20 cellular contexts compared by ENCODE assay signal in genomic region chr17:61385091-61385868, GRCh38. TPM values are rescaled to one million over a fixed set of nuclear protein-coding genes. Genes with fewer than 3 reads are reported as not detected.
DNase-seq lines count a peak whose midpoint lies in the region; ATAC-seq, FAIRE-seq and TF ChIP-seq lines count a peak whose summit lies in the region.
"Had no signal": no experiment of that assay in that cellular context is flagged by ENCODE, and none has a peak within 500 bp of the region (broad histone marks: within the 10 kb centered on the region; RNA-seq: fewer than 3 reads in every experiment).

No MANE protein-coding gene starts in this region.

- H3K9ac ChIP-seq in K562 (ENCODE audit: insufficient read depth in 1 of 2, low read depth in 2 of 2, low read length in 2 of 2) = no peak overlapping the region
- H3K9ac ChIP-seq: KMS-11 had no signal

- intact Hi-C loops in K562 (cut with micrococcal nuclease) = no loop called here
- intact Hi-C loops in spleen (cut with DNase I; ENCODE audit: low total_unique reads) = loop anchor here (10.0 kb wide), 1 partner anchor 380 kb away; no protein-coding TSS in a partner anchor
- intact Hi-C loops in PC-9 (cut with micrococcal nuclease; ENCODE audit: unreplicated experiment) = loop anchor here (5.0 kb wide), 1 partner anchor 663 kb away; no protein-coding TSS in a partner anchor

- H3K4me3 Mint-ChIP-seq in mesothelial cell of epicardium = no peak overlapping the region
- H3K4me3 Mint-ChIP-seq: CD8-positive, alpha-beta memory T cell had no signal

- no TSS peak for BruUV-seq in K562 (replicated peaks; lab: Mats Ljungman, UMichigan)
- BruUV-seq in PC-9 (replicated peaks; lab: Mats Ljungman, UMichigan) = no TSS peak

- no peak for TF ChIP-seq POLR2A in K562 (conservative IDR thresholded peaks at IDR 0.05)
- TF ChIP-seq POLR2A in spleen (IDR thresholded peaks at IDR 0.05) = no peak

- peaks cover 11% of the 10 kb centered on the region; the same call in 1 of the 2 replicates for H4K20me1 ChIP-seq in K562 (replicated peaks; ENCODE audit: control insufficient read depth, insufficient read depth, low read length)
- no peaks in the 10 kb centered on the region; the same call in 1 of the 2 replicates for H4K20me1 ChIP-seq in PC-9 (ENCODE audit: insufficient read depth)

- POLR2A ChIA-PET in K562 (lab: Yijun Ruan, JAX) = interaction anchor here (0.9 kb wide), 1 partner anchor 10 kb away, joined by 3 read pairs; no protein-coding TSS in a partner anchor
- POLR2A ChIA-PET in PC-9 (lab: Charles Lee; ENCODE audit: unreplicated experiment) = interaction anchor here (0.6 kb wide), 1 partner anchor 29 kb away, joined by 8 read pairs; no protein-coding TSS in a partner anchor

- H3K4me1 Mint-ChIP-seq in mesothelial cell of epicardium = peaks cover 71% of the 10 kb centered on the region

- H3K36me3 ChIP-seq in K562 (ENCODE audit: control insufficient read depth, insufficient read depth, low read length) = no peaks in the 10 kb centered on the region
- peaks cover 0 to 4% (median 0%) of the 10 kb centered on the region in 6 donors for H3K36me3 ChIP-seq in spleen
- H3K36me3 ChIP-seq in PC-9 (ENCODE audit: low read depth) = no peaks in the 10 kb centered on the region
- H3K36me3 ChIP-seq: HAP-1 had no signal

- peak overlapping the region; percentile 67 for H3K27ac Mint-ChIP-seq in mesothelial cell of epicardium
- H3K27ac Mint-ChIP-seq: CD8-positive, alpha-beta memory T cell had no signal

- CTCF ChIA-PET in K562 (lab: Yijun Ruan, JAX; ENCODE audit: low intra/inter-chr PET ratio) = interaction anchor here (0.6 kb wide), 1 partner anchor 700 kb away, joined by 4 read pairs; no protein-coding TSS in a partner anchor
- CTCF ChIA-PET in PC-9 (lab: Charles Lee) = no interaction called here

- no peaks in the 10 kb centered on the region for H3F3A ChIP-seq in PC-9 (ENCODE audit: insufficient read depth, low read depth)

- ATAC-seq in K562 = no peak
- ATAC-seq in HG03520 (IDR thresholded peaks at IDR 0.05; ENCODE audit: unreplicated experiment) = no peak

- H3K27me3 Mint-ChIP-seq in mesothelial cell of epicardium (ENCODE audit: low read depth) = no peaks in the 10 kb centered on the region
- H3K27me3 Mint-ChIP-seq: CD8-positive, alpha-beta memory T cell had no signal

- FAIRE-seq in K562 (lab: Jason Lieb, UNC) = no peak

- peaks cover 6 to 65% of the 10 kb centered on the region in 2 experiments; a peak in 4 of 5 replicates for H3K27me3 ChIP-seq in K562 (ENCODE audit: control insufficient read depth in 2 of 2, insufficient read depth in 2 of 2, low read length in 2 of 2)
- H3K27me3 ChIP-seq in spleen (replicated peaks in 1 of 7) = peaks cover 0 to 17% (median 0%) of the 10 kb centered on the region in 7 donors
- H3K27me3 ChIP-seq in PC-9 (ENCODE audit: insufficient read depth, low read depth) = no peaks in the 10 kb centered on the region

- no peaks in the 10 kb centered on the region for H3K36me3 Mint-ChIP-seq in mesothelial cell of epicardium

- H3K9me3 ChIP-seq in K562 (replicated peaks; ENCODE audit: control insufficient read depth, insufficient read depth, low read depth, low read length) (no peaks in the 10 kb centered on the region), spleen (no peaks in the 10 kb centered on the region), PC-9 (ENCODE audit: insufficient read depth, low read depth) (no peaks in the 10 kb centered on the region)
- H3K9me3 ChIP-seq: HAP-1 had no signal

- no peak overlapping the region for H3K27ac ChIP-seq in K562 (ENCODE audit: extremely low read depth, low read depth, low read length)
- H3K27ac ChIP-seq in spleen = no peak overlapping the region
- H3K27ac ChIP-seq in PC-9 = no peak overlapping the region
- H3K27ac ChIP-seq: KMS-11 had no signal

- peaks cover 0 to 8% of the 10 kb centered on the region in 2 experiments; a peak in 1 of 5 replicates for H3K4me1 ChIP-seq in K562 (replicated peaks in 1 of 2; ENCODE audit: control insufficient read depth in 2 of 2, insufficient read depth in 2 of 2, low read length in 2 of 2)
- peaks cover 2 to 11% (median 7%) of the 10 kb centered on the region in 6 donors for H3K4me1 ChIP-seq in spleen
- H3K4me1 ChIP-seq in PC-9 (replicated peaks; ENCODE audit: insufficient read depth) = no peaks in the 10 kb centered on the region
- H3K4me1 ChIP-seq: HAP-1 had no signal

- no peaks in the 10 kb centered on the region for H3K9me1 ChIP-seq in K562 (ENCODE audit: control insufficient read depth, insufficient read depth, low read length)

- DNase-seq in SK-N-DZ (ENCODE audit: low spot score) (peak; percentile 27), K562 (ENCODE audit: extremely low read depth in 1 of 4, low spot score in 3 of 4) (no peak), mesothelial cell of epicardium (ENCODE audit: low spot score in 2 of 2, unreplicated experiment in 2 of 2) (no peak), spleen (peak; percentile 70), PC-9 (no peak), DMS53 treated with DMSO at 0.1 percent for 48 hours (lab: John Stamatoyannopoulos, UW; ENCODE audit: unreplicated experiment) (no peak)
- DNase-seq: ACHN, C1 segment of cervical spinal cord, DMS79 treated with DMSO at 0.1 percent for 48 hours, NCI-H1417, NCI-H187, NCI-H226, NCI-H524, OCI-M1, RPMI8226, SIG-M5 had no signal

- TF ChIP-seq RAD21 in K562 (CRISPR knock-in tag; conservative IDR thresholded peaks at IDR 0.05 in 1 of 2, IDR thresholded peaks at IDR 0.05 in 1 of 2) = no peak

- in situ Hi-C loops in K562 (cut with MboI) = no loop called here

- H3K9me3 Mint-ChIP-seq in mesothelial cell of epicardium = no peaks in the 10 kb centered on the region
- H3K9me3 Mint-ChIP-seq: CD8-positive, alpha-beta memory T cell had no signal

- no peak overlapping the region for H3K4me3 ChIP-seq in K562
- no peak overlapping the region for H3K4me3 ChIP-seq in spleen
- H3K4me3 ChIP-seq in PC-9 = no peak overlapping the region
- H3K4me3 ChIP-seq: HAP-1 had no signal

- TF ChIP-seq EP300 in K562 (IDR thresholded peaks at IDR 0.05; ENCODE audit: low read length) = no peak

- WGBS in K562 (ENCODE audit: insufficient coverage, low coverage, missing lambda C conversion rate) = 3% methylated on average over 14 of the region's 18 CpGs
- 89 to 96% (median 92%) methylated on average over 17 to 18 of the region's 18 CpGs for WGBS in spleen, 5 donors

- H2AFZ ChIP-seq in K562 (ENCODE audit: low read depth, low read length) = no peak overlapping the region
- H2AFZ ChIP-seq in PC-9 = no peak overlapping the region

- TF ChIP-seq CTCF in K562 (IDR thresholded peaks at IDR 0.05 in 2 of 3, conservative IDR thresholded peaks at IDR 0.05 in 1 of 3; ENCODE audit: insufficient read depth in 2 of 3, low read depth in 1 of 3, low read length in 3 of 3) (no peak), mesothelial cell of epicardium (IDR thresholded peaks at IDR 0.05; ENCODE audit: unreplicated experiment) (no peak), spleen (IDR thresholded peaks at IDR 0.05 in 8 of 11, conservative IDR thresholded peaks at IDR 0.05 in 3 of 11) (no peak), PC-9 (conservative IDR thresholded peaks at IDR 0.05) (no peak)

- H3K79me2 ChIP-seq in K562 (ENCODE audit: control insufficient read depth, insufficient read depth, low read length) = no peaks in the 10 kb centered on the region
- no peaks in the 10 kb centered on the region for H3K79me2 ChIP-seq in PC-9 (ENCODE audit: low read depth)

- H3K4me2 ChIP-seq in K562 (ENCODE audit: insufficient read depth, low read length) = no peak overlapping the region
- no peak overlapping the region for H3K4me2 ChIP-seq in PC-9
- H3K4me2 ChIP-seq: KMS-11 had no signal

- H3K9me2 ChIP-seq in PC-9 (ENCODE audit: insufficient read depth) = no peaks in the 10 kb centered on the region

TF ChIP-seq in K562, 482 proteins besides CTCF, POLR2A, EP300 and RAD21 (continues in another document):
- TF ChIP-seq SMAD3 (CRISPR knock-in tag; conservative IDR thresholded peaks at IDR 0.05) (no peak), ZNF165 (CRISPR knock-in tag; IDR thresholded peaks at IDR 0.05; ENCODE audit: borderline replicate concordance) (no peak), E2F6 (IDR thresholded peaks at IDR 0.05; ENCODE audit: borderline replicate concordance in 1 of 2, extremely low read depth in 1 of 2, insufficient read depth in 1 of 2, insufficient read length in 1 of 2, low read depth in 1 of 2, low read length in 1 of 2, poor library complexity in 1 of 2, severe bottlenecking in 1 of 2) (no peak), FUS (optimal IDR thresholded peaks at IDR 0.05; ENCODE audit: low read depth, low read length) (no peak)

RNA-seq across cellular contexts. Expression of gene TBX2, which starts 14.4 kb away (rescaled TPM):
- 153 and 188 TPM in 2 replicates for polyA plus RNA-seq in SK-N-DZ (2014; cell fraction: cytosol; rRNA removed)
- 310 and 397 TPM in 2 replicates for polyA plus RNA-seq in SK-N-DZ (2014; cell fraction: nucleus; rRNA removed)
- total RNA-seq in K562 (2011; cell fraction: chromatin; rRNA removed; ENCODE audit: low replicate concordance) = not detected in 2 replicates
- not detected in 2 replicates for total RNA-seq in K562 (2011; cell fraction: nucleolus; rRNA removed)
- not detected in 2 replicates for total RNA-seq in K562 (2011; cell fraction: nucleoplasm; rRNA removed)
- total RNA-seq in K562 (2014; rRNA removed) = not detected in 2 replicates
- total RNA-seq in K562 (2014; rRNA removed; fragmentation: Illumina TruSeq; extraction: Trizol) = not detected in 2 replicates
- not detected in 2 replicates for total RNA-seq in K562 (2015; rRNA removed; fragmentation: Illumina TruSeq; extraction: Trizol)
- total RNA-seq in K562 (2021) = 0.13 and 0.18 TPM in 2 replicates
- not detected in 2 replicates for polyA plus RNA-seq in K562 (2011; rRNA removed)
- not detected in 2 replicates for polyA plus RNA-seq in K562 (2011; cell fraction: cytosol; rRNA removed)
- not detected in 2 replicates for polyA plus RNA-seq in K562 (2011; cell fraction: nucleus; rRNA removed)
- 0.03 TPM in 1 of 2 replicates, not detected in the other for polyA plus RNA-seq in K562 (2012)
- polyA plus RNA-seq in K562 (2014; fragmentation: Illumina TruSeq; extraction: Trizol) = not detected in 2 replicates
- polyA plus RNA-seq in K562 (2014; fragmentation: Nextera tagmentation; extraction: Ambion mirVana) = not detected
- polyA plus RNA-seq in K562 (2014; rRNA removed) = not detected in 2 replicates
- polyA minus RNA-seq in K562 (2011; rRNA and poly(A)+ RNA removed) = not detected in 2 replicates
- not detected in 2 replicates for polyA minus RNA-seq in K562 (2011; cell fraction: cytosol; rRNA and poly(A)+ RNA removed)
- polyA minus RNA-seq in K562 (2011; cell fraction: nucleus; rRNA and poly(A)+ RNA removed) = not detected in 2 replicates
- total RNA-seq in mesothelial cell of epicardium = 164 to 176 TPM (median 173 TPM) in 3 replicates
- total RNA-seq in spleen = 10 to 100 TPM; 10.1 to 57.6 (median 32.8) TPM
- polyA plus RNA-seq in spleen = 10 to 100 TPM in 2 of 3 donors, 1 to 10 TPM in 1; 6.4 to 21.0 (median 10.9) TPM
- 0.44 and 0.60 TPM in 2 replicates for total RNA-seq in PC-9 (2021)
- polyA plus RNA-seq: CD8-positive, alpha-beta memory T cell had no signal

Comparison
In these comparisons a context has a peak if more than half of its experiments do, and no peak if none do; other contexts are left out.
1. DNase-seq: peak in SK-N-DZ (single experiment) and spleen (single experiment); none in K562 (0 of 4), mesothelial cell of epicardium (0 of 2), PC-9 (0 of 2) and DMS53 treated with DMSO at 0.1 percent for 48 hours (single experiment).